Comparison of ENCODE assay signal across 8 cellular contexts in the genomic region with DNA sequence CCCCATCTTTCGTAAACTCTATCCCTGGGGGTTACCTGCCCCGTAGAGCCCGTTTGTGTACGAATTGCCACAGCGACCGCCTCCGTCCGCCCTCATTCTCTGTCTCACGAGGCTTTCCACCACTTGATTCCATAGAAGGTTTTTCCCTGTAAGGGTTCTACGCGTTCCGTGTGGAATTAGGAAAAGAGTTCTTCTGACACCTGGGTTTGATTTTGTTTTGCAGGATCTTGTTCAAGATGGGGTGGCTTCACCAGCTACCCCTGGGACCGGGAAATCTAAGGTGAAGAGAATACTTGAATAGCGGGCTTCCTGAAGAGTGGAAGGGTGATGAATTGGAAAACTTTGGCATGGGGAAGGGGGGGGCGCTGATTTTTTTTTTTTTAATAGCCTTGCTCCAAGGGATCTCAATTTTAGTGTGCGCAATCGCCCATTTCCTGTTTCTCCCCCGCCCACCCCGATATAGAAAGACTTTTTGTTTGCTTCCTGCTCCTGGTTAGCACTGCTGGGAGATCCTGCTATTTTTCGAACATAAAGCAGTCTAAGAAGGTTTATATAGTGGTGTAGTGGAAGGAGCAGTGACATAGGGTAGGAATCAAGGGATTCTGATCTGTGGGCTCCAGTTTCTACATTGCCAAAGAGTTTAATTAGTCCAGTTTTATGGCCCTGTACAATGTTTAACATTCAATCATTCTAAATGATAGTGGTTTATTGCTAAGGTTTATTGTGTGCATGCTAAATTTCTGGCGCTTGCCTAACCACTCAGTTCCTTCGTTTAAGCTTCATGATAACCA. TPM values are rescaled to one million over a fixed set of nuclear protein-coding genes. Genes with fewer than 3 reads are reported as not detected.
DNase-seq lines count a peak whose midpoint lies in the region; ATAC-seq and TF ChIP-seq lines count a peak whose summit lies in the region.

No MANE protein-coding gene starts in this region.

- no peaks in the 10 kb centered on the region for H3K9me3 ChIP-seq in neuron (ENCODE audit: low read length)

- CTCF ChIA-PET in activated CD8-positive, alpha-beta T cell treated with anti-CD3 and anti-CD28 coated beads, Interleukin-2, amount 10 ng/mL, durations not matched to agents 7 days and 5 days (lab: Charles Lee), result interaction anchor here (0.7 to 2.2 kb wide), 4 partner anchors 10 to 135 kb away, joined by 3 to 8 read pairs (median 4); no protein-coding TSS in a partner anchor

- H3K4me1 Mint-ChIP-seq in activated CD8-positive, alpha-beta T cell treated with anti-CD3 and anti-CD28 coated beads, Interleukin-2, amount 10 ng/mL, durations not matched to agents 7 days and 5 days (ENCODE audit: low read depth), result peaks cover 33% of the 10 kb centered on the region

- TF ChIP-seq CTCF in fibroblast of the aortic adventitia (IDR thresholded peaks at IDR 0.05; ENCODE audit: insufficient read depth, low read length), result no peak

- peak overlapping the region; percentile 92 for H3K27ac Mint-ChIP-seq in activated CD8-positive, alpha-beta T cell treated with anti-CD3 and anti-CD28 coated beads, Interleukin-2, amount 10 ng/mL, durations not matched to agents 7 days and 5 days

- peaks cover 33% of the 10 kb centered on the region for H3K36me3 Mint-ChIP-seq in activated CD8-positive, alpha-beta T cell treated with anti-CD3 and anti-CD28 coated beads, Interleukin-2, amount 10 ng/mL, durations not matched to agents 7 days and 5 days (ENCODE audit: low read depth)

- peak overlapping the region; percentile 86 for H2AFZ ChIP-seq in neuron (ENCODE audit: low read depth, low read length)

- H3K36me3 ChIP-seq in neuron (ENCODE audit: insufficient read depth, low read length), result peaks cover 30% of the 10 kb centered on the region

- H3K4me3 Mint-ChIP-seq in activated CD8-positive, alpha-beta T cell treated with anti-CD3 and anti-CD28 coated beads, Interleukin-2, amount 10 ng/mL, durations not matched to agents 7 days and 5 days, result peak overlapping the region; percentile 92

- no peaks in the 10 kb centered on the region for H3K27me3 ChIP-seq in neuron (ENCODE audit: insufficient read depth, low read length)

- no peaks in the 10 kb centered on the region for H3K9me3 Mint-ChIP-seq in activated CD8-positive, alpha-beta T cell treated with anti-CD3 and anti-CD28 coated beads, Interleukin-2, amount 10 ng/mL, durations not matched to agents 7 days and 5 days (ENCODE audit: insufficient read depth)

- peaks cover 13% of the 10 kb centered on the region for H3K4me1 ChIP-seq in neuron (ENCODE audit: insufficient read depth, low read length)

- POLR2A ChIA-PET in activated CD8-positive, alpha-beta T cell treated with anti-CD3 and anti-CD28 coated beads, Interleukin-2, amount 10 ng/mL, durations not matched to agents 7 days and 5 days (lab: Charles Lee), result interaction anchor here (0.6 to 2.0 kb wide), 8 partner anchors 8 to 273 kb away, joined by 3 to 9 read pairs (median 4); partner anchors contain the start of gene LIMS1

- H3K27me3 Mint-ChIP-seq in activated CD8-positive, alpha-beta T cell treated with anti-CD3 and anti-CD28 coated beads, Interleukin-2, amount 10 ng/mL, durations not matched to agents 7 days and 5 days (ENCODE audit: low read depth), result no peaks in the 10 kb centered on the region

- peak; percentile 29 for ATAC-seq in HG02763 (IDR thresholded peaks at IDR 0.05; ENCODE audit: unreplicated experiment)
- ATAC-seq in activated CD8-positive, alpha-beta T cell treated with anti-CD3 and anti-CD28 coated beads, Interleukin-2, amount 10 ng/mL, durations not matched to agents 7 days and 5 days, result peak; percentile 64

- H3K4me3 ChIP-seq in fibroblast of the aortic adventitia (ENCODE audit: low read depth, low read length), result peak overlapping the region; percentile 95
- peak overlapping the region; percentile 68 for H3K4me3 ChIP-seq in neuron (ENCODE audit: low read length)

- DNase-seq in stimulated activated CD4-positive, alpha-beta T cell treated with anti-CD3 and anti-CD28 coated beads, Interleukin-12 subunit alpha, Interleukin-12 subunit beta, amount 100 ng/mL, for 4 hours, result peak; percentile 5
- DNase-seq in stimulated activated CD4-positive, alpha-beta T cell treated with anti-CD3 and anti-CD28 coated beads, Interleukin-4, amount 100 ng/mL, for 1 hour, result no peak
- DNase-seq in NCI-H2227 (lab: John Stamatoyannopoulos, UW; ENCODE audit: unreplicated experiment) (peak; percentile 70), fibroblast of the aortic adventitia (ENCODE audit: low read depth) (peak; percentile 45), NCI-H187 treated with DMSO at 0.1 percent for 48 hours (lab: John Stamatoyannopoulos, UW) (no peak)
- peak; percentile 58 for DNase-seq in activated CD8-positive, alpha-beta T cell treated with anti-CD3 and anti-CD28 coated beads, Interleukin-2, amount 10 ng/mL, durations not matched to agents 7 days and 5 days

RNA-seq across cellular contexts. Expression of gene GCC2, which starts 0.6 kb away (rescaled TPM):
- total RNA-seq in activated CD8-positive, alpha-beta T cell treated with anti-CD3 and anti-CD28 coated beads, Interleukin-2, amount 10 ng/mL, durations not matched to agents 7 days and 5 days, result 10 to 100 TPM; 38.8 to 41.4 TPM
- 42.8 and 50.0 TPM in 2 replicates for total RNA-seq in fibroblast of the aortic adventitia (ENCODE audit: low replicate concordance)

Comparison
In these comparisons a context has a peak if more than half of its experiments do, and no peak if none do; other contexts are left out.
1. DNase-seq: peak in stimulated activated CD4-positive, alpha-beta T cell treated with anti-CD3 and anti-CD28 coated beads, Interleukin-12 subunit alpha, Interleukin-12 subunit beta, amount 100 ng/mL, for 4 hours (single experiment), NCI-H2227 (single experiment), activated CD8-positive, alpha-beta T cell treated with anti-CD3 and anti-CD28 coated beads, Interleukin-2, amount 10 ng/mL, durations not matched to agents 7 days and 5 days (single experiment) and fibroblast of the aortic adventitia (single experiment); none in stimulated activated CD4-positive, alpha-beta T cell treated with anti-CD3 and anti-CD28 coated beads, Interleukin-4, amount 100 ng/mL, for 1 hour (single experiment) and NCI-H187 treated with DMSO at 0.1 percent for 48 hours (single experiment).